ENCODE assay signal across 8 cellular contexts in genomic region chr17:43020030-43020621, GRCh38. TPM values are rescaled to one million over a fixed set of nuclear protein-coding genes. Genes with fewer than 3 reads are reported as not detected.
DNase-seq lines count a peak whose midpoint lies in the region; FAIRE-seq and TF ChIP-seq lines count a peak whose summit lies in the region.

No MANE protein-coding gene starts in this region.

- TF ChIP-seq CTCF in Caco-2 (IDR thresholded peaks at IDR 0.05; ENCODE audit: insufficient read depth in 1 of 2, low read depth in 1 of 2, low read length in 1 of 2, severe bottlenecking in 1 of 2, unreplicated experiment in 1 of 2), result no peak
- no peak for TF ChIP-seq CTCF in endothelial cell of umbilical vein (IDR thresholded peaks at IDR 0.05; ENCODE audit: extremely low read depth in 1 of 2, insufficient read depth in 1 of 2, low read depth in 1 of 2, low read length in 2 of 2)
- TF ChIP-seq CTCF in parathyroid adenoma (IDR thresholded peaks at IDR 0.05), result no peak
- no peak for TF ChIP-seq CTCF in GM20000 (IDR thresholded peaks at IDR 0.05; ENCODE audit: extremely low read depth, missing control alignments)

- H3K4me1 ChIP-seq in Caco-2 (peaks cover 9% of the 10 kb centered on the region; the same call in 1 of the 2 replicates), endothelial cell of umbilical vein (ENCODE audit: control insufficient read depth, extremely low read depth, insufficient read depth, low read length) (peaks cover 40% of the 10 kb centered on the region), parathyroid adenoma (peaks cover 3% of the 10 kb centered on the region)

- H3K27me3 Mint-ChIP-seq in Caco-2 (ENCODE audit: insufficient read depth, unreplicated experiment), result no peaks in the 10 kb centered on the region

- H3K4me3 Mint-ChIP-seq in Caco-2 (ENCODE audit: unreplicated experiment), result peak overlapping the region; percentile 98

- H3K27ac ChIP-seq in endothelial cell of umbilical vein (ENCODE audit: insufficient read depth, low read depth, low read length), result peak overlapping the region; percentile 19
- H3K27ac ChIP-seq in parathyroid adenoma, result peak overlapping the region; percentile 42

- intact Hi-C loops in Caco-2 (cut with micrococcal nuclease; ENCODE audit: unreplicated experiment) (loop anchor here (5.0 kb wide), 1 partner anchor 297 kb away; no protein-coding TSS in a partner anchor), endothelial cell of umbilical vein (cut with micrococcal nuclease) (loop anchor here (2.0 kb wide), 2 partner anchors 13 to 21 kb away; partner anchors contain the start of genes IFI35 and RPL27)

- H2AFZ ChIP-seq in endothelial cell of umbilical vein (ENCODE audit: low read depth, low read length) (no peak overlapping the region), parathyroid adenoma (no peak overlapping the region)

- H3K9me3 Mint-ChIP-seq in Caco-2 (ENCODE audit: unreplicated experiment), result no peaks in the 10 kb centered on the region

- dilution Hi-C loops in endothelial cell of umbilical vein (cut with MboI; ENCODE audit: extremely low pct_ligation_motif_present, low sequenced_read_pairs), result no loop called here

- no peak overlapping the region for H3K9ac ChIP-seq in endothelial cell of umbilical vein (replicated peaks; ENCODE audit: extremely low read depth, insufficient read depth, low read length)
- no peak overlapping the region for H3K9ac ChIP-seq in parathyroid adenoma

- no peaks in the 10 kb centered on the region for H3K9me1 ChIP-seq in endothelial cell of umbilical vein (replicated peaks; ENCODE audit: control insufficient read depth, extremely low read depth, insufficient read depth, low read length)

- no peak overlapping the region for H3K4me3 ChIP-seq in Caco-2 (ENCODE audit: low read depth, low read length)
- peak overlapping the region in 2 of 3 experiments; percentile 10 to 34 for H3K4me3 ChIP-seq in endothelial cell of umbilical vein (replicated peaks in 1 of 3; ENCODE audit: insufficient read depth in 1 of 3, low read depth in 1 of 3, low read length in 3 of 3)
- H3K4me3 ChIP-seq in parathyroid adenoma (ENCODE audit: low read depth, low read length), result no peak overlapping the region

- peaks cover 25% of the 10 kb centered on the region for H3K36me3 Mint-ChIP-seq in Caco-2 (ENCODE audit: insufficient read depth, unreplicated experiment)

- H3K27ac Mint-ChIP-seq in Caco-2 (ENCODE audit: unreplicated experiment), result peak overlapping the region; percentile 93

- CTCF ChIA-PET in Caco-2 (lab: Charles Lee) (no interaction called here), endothelial cell of umbilical vein (lab: Charles Lee) (interaction anchor here (1.0 to 5.5 kb wide), 3 partner anchors 11 to 152 kb away, joined by 3 to 22 read pairs (median 6); partner anchors contain the start of gene IFI35)

- BruUV-seq in Caco-2 (replicated peaks; lab: Mats Ljungman, UMichigan), result no TSS peak
- BruUV-seq in endothelial cell of umbilical vein (replicated peaks; lab: Mats Ljungman, UMichigan), result TSS peak; percentile 3

- H3K4me2 ChIP-seq in endothelial cell of umbilical vein (ENCODE audit: insufficient read depth, low read length), result peak overlapping the region; percentile 44
- H3K4me2 ChIP-seq in parathyroid adenoma (ENCODE audit: low read length), result no peak overlapping the region

- H4K20me1 ChIP-seq in endothelial cell of umbilical vein (replicated peaks; ENCODE audit: control insufficient read depth, extremely low read depth, insufficient read depth, low read length), result no peaks in the 10 kb centered on the region

- H3K79me2 ChIP-seq in endothelial cell of umbilical vein (ENCODE audit: control insufficient read depth, insufficient read depth, low read length), result peaks cover 37% of the 10 kb centered on the region
- no peaks in the 10 kb centered on the region for H3K79me2 ChIP-seq in parathyroid adenoma

- H3K4me1 Mint-ChIP-seq in Caco-2 (ENCODE audit: low read depth, unreplicated experiment), result peaks cover 8% of the 10 kb centered on the region

- H3K9me3 ChIP-seq in Caco-2 (no peaks in the 10 kb centered on the region), endothelial cell of umbilical vein (replicated peaks; ENCODE audit: control insufficient read depth, insufficient read depth, low read length) (no peaks in the 10 kb centered on the region), parathyroid adenoma (ENCODE audit: control insufficient read depth, low read length) (no peaks in the 10 kb centered on the region)

- no peak for DNase-seq in Caco-2
- DNase-seq in NOMO-1 treated with DMSO at 0.1 percent for 48 hours (lab: John Stamatoyannopoulos, UW; ENCODE audit: unreplicated experiment), result peak; percentile 3
- peak; percentile 63 for DNase-seq in endothelial cell of umbilical vein (ENCODE audit: low read depth, low spot score)
- DNase-seq in SK-N-DZ (ENCODE audit: low spot score), result no peak
- no peak for DNase-seq in GM20000 (ENCODE audit: low spot score)
- DNase-seq in kidney tubule cell (ENCODE audit: low spot score), result no peak
- DNase-seq in DMS 273 treated with DMSO at 0.1 percent for 48 hours (lab: John Stamatoyannopoulos, UW), result no peak

- FAIRE-seq in endothelial cell of umbilical vein (lab: Jason Lieb, UNC), result peak; percentile 89

- POLR2A ChIA-PET in Caco-2 (lab: Charles Lee), result interaction anchor here (2.5 kb wide), 1 partner anchor 22 kb away, joined by 24 read pairs; the partner anchor contains the start of gene RPL27
- POLR2A ChIA-PET in endothelial cell of umbilical vein (lab: Charles Lee), result interaction anchor here (2.7 kb wide), 1 partner anchor 295 kb away, joined by 13 read pairs; no protein-coding TSS in a partner anchor

- peak; percentile 21 for TF ChIP-seq POLR2A in endothelial cell of umbilical vein (IDR thresholded peaks at IDR 0.05; ENCODE audit: low read depth, low read length)

- H3K27me3 ChIP-seq in Caco-2 (replicated peaks; ENCODE audit: control insufficient read depth, insufficient read depth, low read length), result no peaks in the 10 kb centered on the region
- no peaks in the 10 kb centered on the region for H3K27me3 ChIP-seq in endothelial cell of umbilical vein (ENCODE audit: control insufficient read depth in 2 of 2, insufficient read depth in 2 of 2, low read length in 2 of 2)
- H3K27me3 ChIP-seq in parathyroid adenoma (ENCODE audit: control insufficient read depth, insufficient read depth, low read length), result no peaks in the 10 kb centered on the region

- no peaks in the 10 kb centered on the region; the same call in none of the 2 replicates for H3K36me3 ChIP-seq in Caco-2 (ENCODE audit: control insufficient read depth, insufficient read depth, low read length)
- H3K36me3 ChIP-seq in endothelial cell of umbilical vein (ENCODE audit: control insufficient read depth in 2 of 2, extremely low read depth in 1 of 2, insufficient read depth in 2 of 2, low read length in 2 of 2), result peaks cover 0 to 20% of the 10 kb centered on the region in 2 experiments
- no peaks in the 10 kb centered on the region for H3K36me3 ChIP-seq in parathyroid adenoma (ENCODE audit: control insufficient read depth, insufficient read depth, low read length)

RNA-seq across cellular contexts. Expression of gene VAT1, which starts 2.1 kb away (rescaled TPM):
- 227 and 236 TPM in 2 replicates for total RNA-seq in Caco-2 (2022)
- 482 and 487 TPM in 2 replicates for total RNA-seq in endothelial cell of umbilical vein
- polyA plus RNA-seq in endothelial cell of umbilical vein, result 339 and 370 TPM in 2 replicates
- polyA plus RNA-seq in endothelial cell of umbilical vein (2011; cell fraction: cytosol; rRNA removed), result 350 and 373 TPM in 2 replicates
- polyA plus RNA-seq in endothelial cell of umbilical vein (2011; cell fraction: nucleus; rRNA removed), result 171 and 172 TPM in 2 replicates
- 681 and 716 TPM in 2 replicates for polyA plus RNA-seq in endothelial cell of umbilical vein (2012)
- 606 and 665 TPM in 2 replicates for polyA minus RNA-seq in endothelial cell of umbilical vein
- 77.7 TPM for polyA minus RNA-seq in endothelial cell of umbilical vein (2011; cell fraction: cytosol; rRNA and poly(A)+ RNA removed)
- polyA minus RNA-seq in endothelial cell of umbilical vein (2011; cell fraction: nucleus; rRNA and poly(A)+ RNA removed), result 61.4 and 67.8 TPM in 2 replicates
- 96.5 and 119 TPM in 2 replicates for polyA plus RNA-seq in SK-N-DZ (2014; cell fraction: cytosol; rRNA removed)
- polyA plus RNA-seq in SK-N-DZ (2014; cell fraction: nucleus; rRNA removed), result 46.0 and 48.2 TPM in 2 replicates

RNA-seq across cellular contexts. Expression of gene RND2, which starts 4.9 kb away (rescaled TPM):
- total RNA-seq in Caco-2 (2022) (1.2 and 1.7 TPM in 2 replicates), endothelial cell of umbilical vein (0.53 and 0.97 TPM in 2 replicates)
- 0.60 and 0.81 TPM in 2 replicates for polyA plus RNA-seq in endothelial cell of umbilical vein
- 0.48 and 0.52 TPM in 2 replicates for polyA plus RNA-seq in endothelial cell of umbilical vein (2011; cell fraction: cytosol; rRNA removed)
- polyA plus RNA-seq in endothelial cell of umbilical vein (2011; cell fraction: nucleus; rRNA removed), result 0.22 and 0.31 TPM in 2 replicates
- 0.55 and 0.82 TPM in 2 replicates for polyA plus RNA-seq in endothelial cell of umbilical vein (2012)
- 0.19 and 0.39 TPM in 2 replicates for polyA minus RNA-seq in endothelial cell of umbilical vein
- polyA minus RNA-seq in endothelial cell of umbilical vein (2011; cell fraction: cytosol; rRNA and poly(A)+ RNA removed), result not detected
- not detected in 2 replicates for polyA minus RNA-seq in endothelial cell of umbilical vein (2011; cell fraction: nucleus; rRNA and poly(A)+ RNA removed)
- 12.2 and 13.4 TPM in 2 replicates for polyA plus RNA-seq in SK-N-DZ (2014; cell fraction: cytosol; rRNA removed)
- polyA plus RNA-seq in SK-N-DZ (2014; cell fraction: nucleus; rRNA removed), result 5.8 and 7.5 TPM in 2 replicates

RNA-seq across cellular contexts. Expression of gene IFI35, which starts 13.5 kb away (rescaled TPM):
- total RNA-seq in Caco-2 (2022), result 9.4 and 10.2 TPM in 2 replicates
- 9.4 and 11.1 TPM in 2 replicates for total RNA-seq in endothelial cell of umbilical vein
- polyA plus RNA-seq in endothelial cell of umbilical vein, result 22.5 and 23.5 TPM in 2 replicates
- 17.1 and 17.9 TPM in 2 replicates for polyA plus RNA-seq in endothelial cell of umbilical vein (2011; cell fraction: cytosol; rRNA removed)
- polyA plus RNA-seq in endothelial cell of umbilical vein (2011; cell fraction: nucleus; rRNA removed), result 13.8 and 14.5 TPM in 2 replicates
- 8.8 and 9.0 TPM in 2 replicates for polyA plus RNA-seq in endothelial cell of umbilical vein (2012)
- polyA minus RNA-seq in endothelial cell of umbilical vein, result 11.0 and 11.7 TPM in 2 replicates
- 11.2 TPM for polyA minus RNA-seq in endothelial cell of umbilical vein (2011; cell fraction: cytosol; rRNA and poly(A)+ RNA removed)
- polyA minus RNA-seq in endothelial cell of umbilical vein (2011; cell fraction: nucleus; rRNA and poly(A)+ RNA removed), result 4.4 and 5.2 TPM in 2 replicates
- polyA plus RNA-seq in SK-N-DZ (2014; cell fraction: cytosol; rRNA removed), result not detected in 2 replicates
- polyA plus RNA-seq in SK-N-DZ (2014; cell fraction: nucleus; rRNA removed), result 0.19 and 0.85 TPM in 2 replicates

RNA-seq across cellular contexts. Expression of gene RPL27, which starts 21.9 kb away (rescaled TPM):
- total RNA-seq in Caco-2 (2022) (1,565 and 1,613 TPM in 2 replicates), endothelial cell of umbilical vein (1,014 and 1,102 TPM in 2 replicates)
- polyA plus RNA-seq in endothelial cell of umbilical vein, result 2,467 and 2,620 TPM in 2 replicates
- 4,890 and 5,080 TPM in 2 replicates for polyA plus RNA-seq in endothelial cell of umbilical vein (2011; cell fraction: cytosol; rRNA removed)
- polyA plus RNA-seq in endothelial cell of umbilical vein (2011; cell fraction: nucleus; rRNA removed), result 1,058 and 1,799 TPM in 2 replicates
- 2,952 and 3,928 TPM in 2 replicates for polyA plus RNA-seq in endothelial cell of umbilical vein (2012)
- polyA minus RNA-seq in endothelial cell of umbilical vein, result 1,135 and 1,329 TPM in 2 replicates
- 601 TPM for polyA minus RNA-seq in endothelial cell of umbilical vein (2011; cell fraction: cytosol; rRNA and poly(A)+ RNA removed)
- 149 and 293 TPM in 2 replicates for polyA minus RNA-seq in endothelial cell of umbilical vein (2011; cell fraction: nucleus; rRNA and poly(A)+ RNA removed)
- polyA plus RNA-seq in SK-N-DZ (2014; cell fraction: cytosol; rRNA removed), result 3,079 and 3,305 TPM in 2 replicates
- polyA plus RNA-seq in SK-N-DZ (2014; cell fraction: nucleus; rRNA removed), result 2,009 and 2,107 TPM in 2 replicates

RNA-seq across cellular contexts. Expression of gene RUNDC1, which starts 39.8 kb away (rescaled TPM):
- total RNA-seq in Caco-2 (2022) (17.6 and 18.2 TPM in 2 replicates), endothelial cell of umbilical vein (11.7 and 12.0 TPM in 2 replicates)
- polyA plus RNA-seq in endothelial cell of umbilical vein, result 7.3 and 9.2 TPM in 2 replicates
- 7.5 and 7.8 TPM in 2 replicates for polyA plus RNA-seq in endothelial cell of umbilical vein (2011; cell fraction: cytosol; rRNA removed)
- polyA plus RNA-seq in endothelial cell of umbilical vein (2011; cell fraction: nucleus; rRNA removed), result 9.2 and 9.5 TPM in 2 replicates
- polyA plus RNA-seq in endothelial cell of umbilical vein (2012), result 8.1 and 8.9 TPM in 2 replicates
- 11.6 and 13.4 TPM in 2 replicates for polyA minus RNA-seq in endothelial cell of umbilical vein
- 5.4 TPM for polyA minus RNA-seq in endothelial cell of umbilical vein (2011; cell fraction: cytosol; rRNA and poly(A)+ RNA removed)
- polyA minus RNA-seq in endothelial cell of umbilical vein (2011; cell fraction: nucleus; rRNA and poly(A)+ RNA removed), result 7.1 and 8.8 TPM in 2 replicates
- 6.4 and 6.5 TPM in 2 replicates for polyA plus RNA-seq in SK-N-DZ (2014; cell fraction: cytosol; rRNA removed)
- polyA plus RNA-seq in SK-N-DZ (2014; cell fraction: nucleus; rRNA removed), result 2.6 and 5.0 TPM in 2 replicates

Comparison
In these comparisons a context has a peak if more than half of its experiments do, and no peak if none do; other contexts are left out.
1. DNase-seq: peak in NOMO-1 treated with DMSO at 0.1 percent for 48 hours (single experiment) and endothelial cell of umbilical vein (single experiment); none in Caco-2 (0 of 2), SK-N-DZ (single experiment), GM20000 (single experiment), kidney tubule cell (single experiment) and DMS 273 treated with DMSO at 0.1 percent for 48 hours (single experiment).
2. H3K4me3 ChIP-seq: peak in endothelial cell of umbilical vein (2 of 3); none in Caco-2 (single experiment) and parathyroid adenoma (single experiment).